ENCODE assay signal across 20 cellular contexts in genomic region chr2:3334392-3334791, GRCh38.
"Had no signal": no experiment of that assay in that cellular context is flagged by ENCODE, and none has a peak within 500 bp of the region (broad histone marks: within the 10 kb centered on the region; RNA-seq: fewer than 3 reads in every experiment).

No MANE protein-coding gene starts in this region.

- H3K36me3 ChIP-seq: breast epithelium, neural progenitor cell, prostate gland had no signal

- H3K9me3 Mint-ChIP-seq: activated naive CD8-positive, alpha-beta T cell treated with anti-CD3 and anti-CD28 coated beads, Interleukin-2, amount 50 U/mL, for 24 hours; activated T-cell treated with anti-CD3 and anti-CD28 coated beads, Interleukin-2, amount 50 U/mL, for 4 hours had no signal

- H3K27me3 ChIP-seq: ascending aorta, breast epithelium, neural progenitor cell, stomach, testis had no signal

- DNase-seq: activated CD4-positive, alpha-beta T cell treated with anti-CD3 and anti-CD28 coated beads, Interleukin-2, amount 10 ng/mL, durations not matched to agents 7 days and 5 days; activated CD8-positive, alpha-beta memory T cell treated with anti-CD3 and anti-CD28 coated beads, Interleukin-2, amount 50 U/mL, for 4 hours; activated CD8-positive, alpha-beta T cell treated with anti-CD3 and anti-CD28 coated beads, Interleukin-2, amount 10 ng/mL, durations not matched to agents 7 days and 5 days; activated naive CD4-positive, alpha-beta T cell treated with anti-CD3 and anti-CD28 coated beads, Interleukin-2, amount 10 ng/mL, durations not matched to agents 7 days and 5 days; activated naive CD8-positive, alpha-beta T cell treated with anti-CD3 and anti-CD28 coated beads, Interleukin-2, amount 50 U/mL, for 24 hours; activated T-cell treated with anti-CD3 and anti-CD28 coated beads, Interleukin-2, amount 50 U/mL, for 4 hours; dermis blood vessel endothelial cell; effector memory CD8-positive, alpha-beta T cell; hypothalamus; stimulated activated CD4-positive, alpha-beta T cell treated with anti-CD3 and anti-CD28 coated beads, Interleukin-15, amount 100 ng/mL, for 24 hours; stimulated activated CD4-positive, alpha-beta T cell treated with anti-CD3 and anti-CD28 coated beads, Interleukin-2, amount 100 ng/mL, for 48 hours; stomach; testis had no signal

- H3K4me3 Mint-ChIP-seq: activated CD4-positive, alpha-beta T cell treated with anti-CD3 and anti-CD28 coated beads, Interleukin-2, amount 10 ng/mL, durations not matched to agents 7 days and 5 days; activated CD8-positive, alpha-beta T cell treated with anti-CD3 and anti-CD28 coated beads, Interleukin-2, amount 10 ng/mL, durations not matched to agents 7 days and 5 days; activated naive CD4-positive, alpha-beta T cell treated with anti-CD3 and anti-CD28 coated beads, Interleukin-2, amount 10 ng/mL, durations not matched to agents 7 days and 5 days; activated naive CD8-positive, alpha-beta T cell treated with anti-CD3 and anti-CD28 coated beads, Interleukin-2, amount 50 U/mL, for 24 hours; activated T-cell treated with anti-CD3 and anti-CD28 coated beads, Interleukin-2, amount 50 U/mL, for 4 hours; effector memory CD8-positive, alpha-beta T cell; neural progenitor cell had no signal

- H3K9me3 ChIP-seq: ascending aorta, breast epithelium, prostate gland, stomach, testis had no signal

- H3K4me1 Mint-ChIP-seq: activated CD4-positive, alpha-beta T cell treated with anti-CD3 and anti-CD28 coated beads, Interleukin-2, amount 10 ng/mL, durations not matched to agents 7 days and 5 days; activated naive CD4-positive, alpha-beta T cell treated with anti-CD3 and anti-CD28 coated beads, Interleukin-2, amount 10 ng/mL, durations not matched to agents 7 days and 5 days; activated naive CD8-positive, alpha-beta T cell treated with anti-CD3 and anti-CD28 coated beads, Interleukin-2, amount 50 U/mL, for 24 hours had no signal

- H3K27me3 Mint-ChIP-seq: activated CD4-positive, alpha-beta T cell treated with anti-CD3 and anti-CD28 coated beads, Interleukin-2, amount 10 ng/mL, durations not matched to agents 7 days and 5 days; activated naive CD4-positive, alpha-beta T cell treated with anti-CD3 and anti-CD28 coated beads, Interleukin-2, amount 10 ng/mL, durations not matched to agents 7 days and 5 days; activated naive CD8-positive, alpha-beta T cell treated with anti-CD3 and anti-CD28 coated beads, Interleukin-2, amount 50 U/mL, for 24 hours; effector memory CD8-positive, alpha-beta T cell had no signal

- H3K4me3 ChIP-seq: ascending aorta, breast epithelium, neural progenitor cell, prostate gland, skin epidermis, stomach, testis had no signal

- H3K27ac Mint-ChIP-seq: activated CD4-positive, alpha-beta T cell treated with anti-CD3 and anti-CD28 coated beads, Interleukin-2, amount 10 ng/mL, durations not matched to agents 7 days and 5 days; activated CD8-positive, alpha-beta T cell treated with anti-CD3 and anti-CD28 coated beads, Interleukin-2, amount 10 ng/mL, durations not matched to agents 7 days and 5 days; activated naive CD4-positive, alpha-beta T cell treated with anti-CD3 and anti-CD28 coated beads, Interleukin-2, amount 10 ng/mL, durations not matched to agents 7 days and 5 days; activated naive CD8-positive, alpha-beta T cell treated with anti-CD3 and anti-CD28 coated beads, Interleukin-2, amount 50 U/mL, for 24 hours had no signal

- ATAC-seq: activated CD4-positive, CD25-positive, alpha-beta regulatory T cell treated with anti-CD3 and anti-CD28 coated beads, Interleukin-2, amount 50 U/mL, for 24 hours; activated CD8-positive, alpha-beta T cell treated with anti-CD3 and anti-CD28 coated beads, Interleukin-2, amount 10 ng/mL, durations not matched to agents 7 days and 5 days; activated naive CD8-positive, alpha-beta T cell treated with anti-CD3 and anti-CD28 coated beads, Interleukin-2, amount 50 U/mL, for 24 hours; activated T-cell treated with anti-CD3 and anti-CD28 coated beads, Interleukin-2, amount 50 U/mL, for 4 hours; effector memory CD8-positive, alpha-beta T cell; left lobe of liver had no signal

- H3K27ac ChIP-seq: ascending aorta, neural progenitor cell, prostate gland, stomach, testis had no signal

- H3K4me1 ChIP-seq: ascending aorta, breast epithelium, neural progenitor cell, prostate gland, stomach, testis had no signal
